Comparison of ENCODE assay signal across 9 cellular contexts in genomic region chr11:96055706-96056387, GRCh38.
A peak's percentile ranks its signal among the peaks of the same experiment; 100 is the strongest.
DNase-seq lines count a peak whose midpoint lies in the region; ATAC-seq, FAIRE-seq and TF ChIP-seq lines count a peak whose summit lies in the region.
"Had no signal": no experiment of that assay in that cellular context is flagged by ENCODE, and none has a peak within 500 bp of the region (broad histone marks: within the 10 kb centered on the region; RNA-seq: fewer than 3 reads in every experiment).

No MANE protein-coding gene starts in this region.

- no peaks in the 10 kb centered on the region for H3K79me2 ChIP-seq in mesendoderm (ENCODE audit: control insufficient read depth, insufficient read depth, low read length)

- H2AK5ac ChIP-seq in mesendoderm (ENCODE audit: low read length) = no peak overlapping the region

- H3K4ac ChIP-seq in mesendoderm (ENCODE audit: low read depth, low read length) = no peak overlapping the region

- TF ChIP-seq CTCF in kidney (IDR thresholded peaks at IDR 0.05; ENCODE audit: borderline replicate concordance, extremely low read depth, insufficient read depth) = no peak

- H3K9me3 ChIP-seq in kidney (ENCODE audit: control insufficient read depth in 1 of 2, low read length in 2 of 2) = no peaks in the 10 kb centered on the region

- no peak overlapping the region for H2BK15ac ChIP-seq in mesendoderm (replicated peaks; ENCODE audit: low read depth)

- H3K27ac ChIP-seq in mesendoderm (ENCODE audit: low read depth, low read length) = peak overlapping the region; percentile 24
- no peak overlapping the region for H3K27ac ChIP-seq in kidney (ENCODE audit: low read depth in 2 of 2, low read length in 2 of 2)

- no peak for FAIRE-seq in kidney (lab: Jason Lieb, UNC)

- H3K4me3 ChIP-seq in mesendoderm (ENCODE audit: low read length) (no peak overlapping the region), kidney (ENCODE audit: low read length in 2 of 2) (no peak overlapping the region)

- H3K23ac ChIP-seq in mesendoderm (ENCODE audit: low read length) = no peak overlapping the region

- H3K56ac ChIP-seq in mesendoderm (ENCODE audit: low read length) = peak overlapping the region; percentile 69

- H2BK120ac ChIP-seq in mesendoderm (ENCODE audit: low read depth, low read length) = peak overlapping the region; percentile 3

- no peaks in the 10 kb centered on the region for H3K36me3 ChIP-seq in mesendoderm (ENCODE audit: control insufficient read depth, insufficient read depth, low read length)
- no peaks in the 10 kb centered on the region for H3K36me3 ChIP-seq in kidney (ENCODE audit: control insufficient read depth in 1 of 2, insufficient read depth in 2 of 2, low read length in 2 of 2)

- H3K9ac ChIP-seq in mesendoderm (ENCODE audit: low read length) = no peak overlapping the region
- no peak overlapping the region for H3K9ac ChIP-seq in kidney (ENCODE audit: low read length in 2 of 2)

- no peak overlapping the region for H4K8ac ChIP-seq in mesendoderm (ENCODE audit: low read depth, low read length)

- no peaks in the 10 kb centered on the region for H3K27me3 ChIP-seq in mesendoderm (ENCODE audit: insufficient read depth, low read length, poor library complexity)

- peak overlapping the region; percentile 45 for H2BK5ac ChIP-seq in mesendoderm (ENCODE audit: low read length)

- H3K4me1 ChIP-seq in mesendoderm (ENCODE audit: control insufficient read depth, low read depth, low read length) = peaks cover 6% of the 10 kb centered on the region
- no peaks in the 10 kb centered on the region for H3K4me1 ChIP-seq in kidney (ENCODE audit: control insufficient read depth in 1 of 2, insufficient read depth in 1 of 2, low read depth in 1 of 2, low read length in 2 of 2)

- intact Hi-C loops in kidney (cut with DNase I) = no loop called here

- no peaks in the 10 kb centered on the region for H3K79me1 ChIP-seq in mesendoderm (ENCODE audit: low read length)

- no peak overlapping the region for H3K18ac ChIP-seq in mesendoderm (ENCODE audit: low read length)

- ATAC-seq in GM18519 (IDR thresholded peaks at IDR 0.05; ENCODE audit: low FRiP score, unreplicated experiment) (no peak), HG03095 (IDR thresholded peaks at IDR 0.05; ENCODE audit: unreplicated experiment) (no peak)

- DNase-seq in stimulated activated CD4-positive, alpha-beta T cell treated with anti-CD3 and anti-CD28 coated beads, Interleukin-15, amount 100 ng/mL, for 24 hours = peak; percentile 59
- no peak for DNase-seq in stimulated activated CD4-positive, alpha-beta T cell treated with anti-CD3 and anti-CD28 coated beads, Interleukin-12 subunit alpha, Interleukin-12 subunit beta, amount 100 ng/mL, for 4 hours
- DNase-seq in amniotic epithelial cell (ENCODE audit: low read depth) (peak; percentile 60), mesendoderm (peak; percentile 92), kidney (no peak), NCI-H1436 treated with DMSO at 0.1 percent for 48 hours (lab: John Stamatoyannopoulos, UW) (no peak)
- DNase-seq: SHP77 treated with DMSO at 0.1 percent for 48 hours had no signal

- H3K4me2 ChIP-seq in mesendoderm (ENCODE audit: low read length) = no peak overlapping the region

- H4K5ac ChIP-seq in mesendoderm (ENCODE audit: low read length) = no peak overlapping the region

- WGBS in mesendoderm (ENCODE audit: extremely low coverage, insufficient coverage, low lambda C conversion rate) = no CpG with 5 or more reads among the region's 3 CpGs

Comparison
In these comparisons a context has a peak if more than half of its experiments do, and no peak if none do; other contexts are left out.
1. DNase-seq: peak in stimulated activated CD4-positive, alpha-beta T cell treated with anti-CD3 and anti-CD28 coated beads, Interleukin-15, amount 100 ng/mL, for 24 hours (single experiment), amniotic epithelial cell (single experiment) and mesendoderm (single experiment); none in stimulated activated CD4-positive, alpha-beta T cell treated with anti-CD3 and anti-CD28 coated beads, Interleukin-12 subunit alpha, Interleukin-12 subunit beta, amount 100 ng/mL, for 4 hours (single experiment), kidney (single experiment) and NCI-H1436 treated with DMSO at 0.1 percent for 48 hours (single experiment).